ENCODE assay signal across 8 cellular contexts in genomic region chr1:112358798-112359408, GRCh38. TPM values are rescaled to one million over a fixed set of nuclear protein-coding genes. Genes with fewer than 3 reads are reported as not detected.
DNase-seq lines count a peak whose midpoint lies in the region; ATAC-seq, FAIRE-seq and TF ChIP-seq lines count a peak whose summit lies in the region.

No MANE protein-coding gene starts in this region.

- H3K27me3 ChIP-seq in mesenchymal stem cell (ENCODE audit: control insufficient read depth in 1 of 2, insufficient read depth in 1 of 2, low read length in 2 of 2), result peaks cover 17 to 42% of the 10 kb centered on the region in 2 experiments

- H2AFZ ChIP-seq in mesenchymal stem cell (ENCODE audit: low read depth, low read length), result no peak overlapping the region

- DNase-seq in AG09319 (ENCODE audit: extremely low read depth, low read depth), result peak; percentile 38
- DNase-seq in GM12891 (ENCODE audit: insufficient read length, low spot score), result peak; percentile 16
- peak; percentile 42 for DNase-seq in M059J (ENCODE audit: low read depth)
- no peak for DNase-seq in activated B cell treated with CpG ODN at 0.5 μM for 24 hours
- DNase-seq in effector memory CD8-positive, alpha-beta T cell, result peak; percentile 13 to 33 (median 16)
- DNase-seq in mesenchymal stem cell, result peak; percentile 71
- DNase-seq in stimulated activated naive B cell treated with anti-CD40 and anti-IgM and Interleukin-4, amounts not matched to agents 10 μg/mL and 1 μg/mL and 100 μg/mL, for 72 hours, result peak; percentile 24

- no peak overlapping the region for H3K4me3 Mint-ChIP-seq in activated B cell treated with CpG ODN at 0.5 μM for 24 hours
- H3K4me3 Mint-ChIP-seq in effector memory CD8-positive, alpha-beta T cell, result no peak overlapping the region
- no peak overlapping the region for H3K4me3 Mint-ChIP-seq in stimulated activated naive B cell treated with anti-CD40 and anti-IgM and Interleukin-4, amounts not matched to agents 10 μg/mL and 1 μg/mL and 100 μg/mL, for 72 hours

- H2AK5ac ChIP-seq in mesenchymal stem cell (ENCODE audit: low read length, severe bottlenecking), result no peak overlapping the region

- H3K27ac Mint-ChIP-seq in activated B cell treated with CpG ODN at 0.5 μM for 24 hours, result no peak overlapping the region
- no peak overlapping the region for H3K27ac Mint-ChIP-seq in effector memory CD8-positive, alpha-beta T cell
- no peak overlapping the region for H3K27ac Mint-ChIP-seq in stimulated activated naive B cell treated with anti-CD40 and anti-IgM and Interleukin-4, amounts not matched to agents 10 μg/mL and 1 μg/mL and 100 μg/mL, for 72 hours

- peak; percentile 85 for FAIRE-seq in GM12891 (lab: Jason Lieb, UNC)

- peaks cover 8% of the 10 kb centered on the region for H3K4me1 ChIP-seq in mesenchymal stem cell (ENCODE audit: control insufficient read depth, insufficient read depth, low read depth, low read length)

- no peak overlapping the region for H2BK15ac ChIP-seq in mesenchymal stem cell (ENCODE audit: low read depth, poor library complexity, severe bottlenecking)

- no peaks in the 10 kb centered on the region for H3K9me3 ChIP-seq in mesenchymal stem cell (ENCODE audit: control insufficient read depth, low read length)

- H2BK120ac ChIP-seq in mesenchymal stem cell (ENCODE audit: low read depth, low read length), result peak overlapping the region; percentile 73

- peaks cover 53% of the 10 kb centered on the region for H3K27me3 Mint-ChIP-seq in activated B cell treated with CpG ODN at 0.5 μM for 24 hours
- H3K27me3 Mint-ChIP-seq in effector memory CD8-positive, alpha-beta T cell, result peaks cover 55 to 91% of the 10 kb centered on the region in 2 donors
- H3K27me3 Mint-ChIP-seq in stimulated activated naive B cell treated with anti-CD40 and anti-IgM and Interleukin-4, amounts not matched to agents 10 μg/mL and 1 μg/mL and 100 μg/mL, for 72 hours, result peaks cover 59 to 71% of the 10 kb centered on the region in 2 donors

- peak; percentile 90 for TF ChIP-seq CTCF in AG09319 (IDR thresholded peaks at IDR 0.05; ENCODE audit: low read depth, low read length)
- TF ChIP-seq CTCF in activated B cell treated with CpG ODN at 0.5 μM for 24 hours (IDR thresholded peaks at IDR 0.05), result peak; percentile 39

- CTCF ChIA-PET in activated B cell treated with CpG ODN at 0.5 μM for 24 hours (lab: Charles Lee), result interaction anchor here (0.9 to 2.9 kb wide), 8 partner anchors 12 to 569 kb away, joined by 3 to 15 read pairs (median 4); no protein-coding TSS in a partner anchor

- H3K36me3 Mint-ChIP-seq in activated B cell treated with CpG ODN at 0.5 μM for 24 hours (ENCODE audit: low read depth), result no peaks in the 10 kb centered on the region
- peaks cover 3% of the 10 kb centered on the region for H3K36me3 Mint-ChIP-seq in effector memory CD8-positive, alpha-beta T cell (ENCODE audit: insufficient read depth)
- H3K36me3 Mint-ChIP-seq in stimulated activated naive B cell treated with anti-CD40 and anti-IgM and Interleukin-4, amounts not matched to agents 10 μg/mL and 1 μg/mL and 100 μg/mL, for 72 hours, result no peaks in the 10 kb centered on the region

- no peak overlapping the region for H3K23ac ChIP-seq in mesenchymal stem cell (ENCODE audit: low read length in 2 of 2)

- WGBS in mesenchymal stem cell, result 41% methylated on average over 7 of the region's 7 CpGs

- no peak overlapping the region for H3K4me2 ChIP-seq in mesenchymal stem cell (ENCODE audit: low read length, poor library complexity, severe bottlenecking)

- TF ChIP-seq POLR2A in GM12891 (IDR thresholded peaks at IDR 0.05; ENCODE audit: low read depth, low read length), result no peak

- H2BK12ac ChIP-seq in mesenchymal stem cell (ENCODE audit: low read length in 2 of 2), result peak overlapping the region; percentile 69 to 85

- H3K27ac ChIP-seq in mesenchymal stem cell (ENCODE audit: low read length, poor library complexity, severe bottlenecking), result no peak overlapping the region

- peak overlapping the region; percentile 66 for H4K8ac ChIP-seq in mesenchymal stem cell (ENCODE audit: low read length)

- peak overlapping the region; percentile 30 to 76 for H3K4ac ChIP-seq in mesenchymal stem cell (ENCODE audit: low read depth in 1 of 2, low read length in 2 of 2)

- H3K9me3 Mint-ChIP-seq in activated B cell treated with CpG ODN at 0.5 μM for 24 hours, result no peaks in the 10 kb centered on the region
- H3K9me3 Mint-ChIP-seq in effector memory CD8-positive, alpha-beta T cell, result no peaks in the 10 kb centered on the region
- H3K9me3 Mint-ChIP-seq in stimulated activated naive B cell treated with anti-CD40 and anti-IgM and Interleukin-4, amounts not matched to agents 10 μg/mL and 1 μg/mL and 100 μg/mL, for 72 hours, result no peaks in the 10 kb centered on the region

- H3K36me3 ChIP-seq in mesenchymal stem cell (ENCODE audit: control insufficient read depth in 1 of 2, insufficient read depth in 2 of 2, low read depth in 1 of 2, low read length in 2 of 2), result no peaks in the 10 kb centered on the region

- peak overlapping the region; percentile 74 for H3K9ac ChIP-seq in mesenchymal stem cell (ENCODE audit: low read length)

- H3K4me3 ChIP-seq in mesenchymal stem cell (ENCODE audit: insufficient read depth in 1 of 2, low read depth in 1 of 2, low read length in 2 of 2), result peak overlapping the region in 1 of 2 experiments; percentile 67

- POLR2A ChIA-PET in activated B cell treated with CpG ODN at 0.5 μM for 24 hours (lab: Charles Lee), result no interaction called here

- peak overlapping the region; percentile 1 to 6 for H3K18ac ChIP-seq in mesenchymal stem cell (ENCODE audit: low read depth in 1 of 2, low read length in 2 of 2)

- H3K14ac ChIP-seq in mesenchymal stem cell (ENCODE audit: low read length in 2 of 2), result no peak overlapping the region

- intact Hi-C loops in activated B cell treated with CpG ODN at 0.5 μM for 24 hours (cut with micrococcal nuclease), result loop anchor here (1.0 to 10.0 kb wide), 3 partner anchors 10 to 446 kb away; no protein-coding TSS in a partner anchor

- ATAC-seq in activated B cell treated with CpG ODN at 0.5 μM for 24 hours (ENCODE audit: low read depth) (peak; percentile 79), GM21825 (IDR thresholded peaks at IDR 0.05; ENCODE audit: unreplicated experiment) (no peak)
- ATAC-seq in effector memory CD8-positive, alpha-beta T cell (replicated peaks), result peak; percentile 54
- ATAC-seq in stimulated activated naive B cell treated with anti-CD40 and anti-IgM and Interleukin-4, amounts not matched to agents 10 μg/mL and 1 μg/mL and 100 μg/mL, for 72 hours (replicated peaks), result peak; percentile 87

- H4K91ac ChIP-seq in mesenchymal stem cell (ENCODE audit: low read length), result peak overlapping the region; percentile 95

- H2BK5ac ChIP-seq in mesenchymal stem cell (ENCODE audit: low read depth, low read length, poor library complexity, severe bottlenecking), result no peak overlapping the region

- no peaks in the 10 kb centered on the region for H3K4me1 Mint-ChIP-seq in activated B cell treated with CpG ODN at 0.5 μM for 24 hours
- peaks cover 0 to 3% of the 10 kb centered on the region in 2 donors for H3K4me1 Mint-ChIP-seq in effector memory CD8-positive, alpha-beta T cell (ENCODE audit: low read depth in 2 of 2)
- no peaks in the 10 kb centered on the region for H3K4me1 Mint-ChIP-seq in stimulated activated naive B cell treated with anti-CD40 and anti-IgM and Interleukin-4, amounts not matched to agents 10 μg/mL and 1 μg/mL and 100 μg/mL, for 72 hours

- no peaks in the 10 kb centered on the region for H3K79me1 ChIP-seq in mesenchymal stem cell (replicated peaks; ENCODE audit: low read length, poor library complexity, severe bottlenecking)

TF ChIP-seq in GM12891, 5 proteins besides CTCF, POLR2A, EP300 and RAD21:
- TF ChIP-seq TAF1 (IDR thresholded peaks at IDR 0.05; ENCODE audit: low read depth, low read length), result no peak
- no peak for TF ChIP-seq POLR2AphosphoS5 (IDR thresholded peaks at IDR 0.05; ENCODE audit: low read depth, low read length)
- TF ChIP-seq PAX5 (IDR thresholded peaks at IDR 0.05; ENCODE audit: insufficient read depth, low read length, severe bottlenecking), result no peak
- TF ChIP-seq SPI1 (IDR thresholded peaks at IDR 0.05; ENCODE audit: low read depth, low read length), result no peak
- no peak for TF ChIP-seq POU2F2 (IDR thresholded peaks at IDR 0.05; ENCODE audit: low read depth, low read length)

RNA-seq across cellular contexts. Expression of gene CTTNBP2NL, which starts 37.1 kb away (rescaled TPM):
- polyA plus RNA-seq in GM12891 (2012; ENCODE audit: low read depth, missing spikeins), result 1.6 TPM
- total RNA-seq in M059J (2014; rRNA removed; shearing (Covaris generic)), result 13.5 and 17.2 TPM in 2 replicates
- total RNA-seq in activated B cell treated with CpG ODN at 0.5 μM for 24 hours, result 11.7 and 14.1 TPM in 2 replicates
- 16.2 TPM for polyA plus RNA-seq in mesenchymal stem cell (2013, experiment 1 of 2)
- polyA plus RNA-seq in mesenchymal stem cell (2013, experiment 2 of 2), result 17.4 TPM
